Comparison of ENCODE assay signal across 24 cellular contexts in genomic region chr1:155410931-155411330, GRCh38.
"Had no signal": no experiment of that assay in that cellular context is flagged by ENCODE, and none has a peak within 500 bp of the region (broad histone marks: within the 10 kb centered on the region; RNA-seq: fewer than 3 reads in every experiment).

No MANE protein-coding gene starts in this region.

- H3K36me3 ChIP-seq: neural progenitor cell had no signal

- H2AFZ ChIP-seq: neural progenitor cell had no signal

- H3K4me2 ChIP-seq: neural progenitor cell had no signal

- DNase-seq: activated CD4-positive, alpha-beta T cell treated with anti-CD3 and anti-CD28 coated beads for 1 hour; activated CD8-positive, alpha-beta memory T cell treated with anti-CD3 and anti-CD28 coated beads, Interleukin-2, amount 10 ng/mL, durations not matched to agents 7 days and 5 days; activated CD8-positive, alpha-beta T cell treated with anti-CD3 and anti-CD28 coated beads for 36 hours; activated naive CD4-positive, alpha-beta T cell treated with anti-CD3 and anti-CD28 coated beads for 36 hours; aorta; effector CD4-positive, alpha-beta T cell; erythroblast; foreskin fibroblast; heart right ventricle; islet precursor cell; left cardiac atrium; naive thymus-derived CD4-positive, alpha-beta T cell; posterior cingulate gyrus; small intestine; stimulated activated CD4-positive, alpha-beta T cell treated with anti-CD3 and anti-CD28 coated beads, Interleukin-2, amount 100 ng/mL, for 24 hours; stimulated activated naive CD8-positive, alpha-beta T cell treated with anti-CD3 and anti-CD28 coated beads, Interleukin-15, amount 100 ng/mL, for 72 hours; T-cell; tibial artery had no signal

- H3K4me3 Mint-ChIP-seq: activated CD8-positive, alpha-beta memory T cell treated with anti-CD3 and anti-CD28 coated beads, Interleukin-2, amount 10 ng/mL, durations not matched to agents 7 days and 5 days; activated CD8-positive, alpha-beta T cell treated with anti-CD3 and anti-CD28 coated beads for 36 hours; activated naive CD4-positive, alpha-beta T cell treated with anti-CD3 and anti-CD28 coated beads for 36 hours; brain; dendritic cell treated with granulocyte-macrophage colony-stimulating factor and Interleukin-4, amounts not matched to agents 40 ng/mL and 50 ng/mL, for 4 days; naive thymus-derived CD4-positive, alpha-beta T cell; neural progenitor cell; stimulated activated effector memory CD8-positive, alpha-beta T cell treated with anti-CD3 and anti-CD28 coated beads, Interleukin-12 subunit alpha, Interleukin-12 subunit beta, amount 100 ng/mL, for 72 hours; stimulated activated naive CD8-positive, alpha-beta T cell treated with anti-CD3 and anti-CD28 coated beads, Interleukin-15, amount 100 ng/mL, for 72 hours; T-cell; T-helper 2 cell treated with Interferon-gamma antibody and Interleukin-4, amounts not matched to agents 5 μg/mL and 100 μg/mL, for 36 hours had no signal

- H3K4me1 ChIP-seq: heart right ventricle, neural progenitor cell, tibial artery had no signal

- H3K27ac Mint-ChIP-seq: activated CD8-positive, alpha-beta memory T cell treated with anti-CD3 and anti-CD28 coated beads, Interleukin-2, amount 10 ng/mL, durations not matched to agents 7 days and 5 days; brain; dendritic cell treated with granulocyte-macrophage colony-stimulating factor and Interleukin-4, amounts not matched to agents 40 ng/mL and 50 ng/mL, for 4 days; neural progenitor cell; stimulated activated effector memory CD8-positive, alpha-beta T cell treated with anti-CD3 and anti-CD28 coated beads, Interleukin-12 subunit alpha, Interleukin-12 subunit beta, amount 100 ng/mL, for 72 hours; T-cell; T-helper 2 cell treated with Interferon-gamma antibody and Interleukin-4, amounts not matched to agents 5 μg/mL and 100 μg/mL, for 36 hours had no signal

- ATAC-seq: activated CD8-positive, alpha-beta memory T cell treated with anti-CD3 and anti-CD28 coated beads, Interleukin-2, amount 10 ng/mL, durations not matched to agents 7 days and 5 days; activated CD8-positive, alpha-beta T cell treated with anti-CD3 and anti-CD28 coated beads for 36 hours; heart right ventricle; left cardiac atrium; naive thymus-derived CD4-positive, alpha-beta T cell; sciatic nerve; stimulated activated effector memory CD8-positive, alpha-beta T cell treated with anti-CD3 and anti-CD28 coated beads, Interleukin-12 subunit alpha, Interleukin-12 subunit beta, amount 100 ng/mL, for 72 hours; stimulated activated naive CD8-positive, alpha-beta T cell treated with anti-CD3 and anti-CD28 coated beads, Interleukin-15, amount 100 ng/mL, for 72 hours; T-cell had no signal

- H3K9me3 Mint-ChIP-seq: activated CD8-positive, alpha-beta T cell treated with anti-CD3 and anti-CD28 coated beads for 36 hours; activated naive CD4-positive, alpha-beta T cell treated with anti-CD3 and anti-CD28 coated beads for 36 hours; brain; dendritic cell treated with granulocyte-macrophage colony-stimulating factor and Interleukin-4, amounts not matched to agents 40 ng/mL and 50 ng/mL, for 4 days; naive thymus-derived CD4-positive, alpha-beta T cell; neural progenitor cell; stimulated activated effector memory CD8-positive, alpha-beta T cell treated with anti-CD3 and anti-CD28 coated beads, Interleukin-12 subunit alpha, Interleukin-12 subunit beta, amount 100 ng/mL, for 72 hours; stimulated activated naive CD8-positive, alpha-beta T cell treated with anti-CD3 and anti-CD28 coated beads, Interleukin-15, amount 100 ng/mL, for 72 hours; T-cell; T-helper 2 cell treated with Interferon-gamma antibody and Interleukin-4, amounts not matched to agents 5 μg/mL and 100 μg/mL, for 36 hours had no signal

- H3K4me3 ChIP-seq: heart right ventricle, neural progenitor cell, tibial artery had no signal

- FAIRE-seq: small intestine had no signal

- H3K27me3 ChIP-seq: heart right ventricle, neural progenitor cell, tibial artery had no signal

- H3K27me3 Mint-ChIP-seq: activated CD8-positive, alpha-beta memory T cell treated with anti-CD3 and anti-CD28 coated beads, Interleukin-2, amount 10 ng/mL, durations not matched to agents 7 days and 5 days; activated CD8-positive, alpha-beta T cell treated with anti-CD3 and anti-CD28 coated beads for 36 hours; brain; dendritic cell treated with granulocyte-macrophage colony-stimulating factor and Interleukin-4, amounts not matched to agents 40 ng/mL and 50 ng/mL, for 4 days; naive thymus-derived CD4-positive, alpha-beta T cell; stimulated activated naive CD8-positive, alpha-beta T cell treated with anti-CD3 and anti-CD28 coated beads, Interleukin-15, amount 100 ng/mL, for 72 hours; T-cell had no signal

- H3K4me1 Mint-ChIP-seq: brain; neural progenitor cell; stimulated activated effector memory CD8-positive, alpha-beta T cell treated with anti-CD3 and anti-CD28 coated beads, Interleukin-12 subunit alpha, Interleukin-12 subunit beta, amount 100 ng/mL, for 72 hours had no signal

- H3K9me3 ChIP-seq: heart right ventricle, tibial artery had no signal

- H3K9ac ChIP-seq: neural progenitor cell had no signal

- H3K27ac ChIP-seq: heart right ventricle, neural progenitor cell, tibial artery had no signal
